Comparison of ENCODE assay signal across 12 cellular contexts in genomic region chr9:92242115-92242778, GRCh38. TPM values are rescaled to one million over a fixed set of nuclear protein-coding genes. Genes with fewer than 3 reads are reported as not detected.
DNase-seq lines count a peak whose midpoint lies in the region; ATAC-seq and TF ChIP-seq lines count a peak whose summit lies in the region.
"Had no signal": no experiment of that assay in that cellular context is flagged by ENCODE, and none has a peak within 500 bp of the region (broad histone marks: within the 10 kb centered on the region; RNA-seq: fewer than 3 reads in every experiment).

No MANE protein-coding gene starts in this region.

- H3K79me2 ChIP-seq in hepatocyte, result no peaks in the 10 kb centered on the region

- H3K4me1 ChIP-seq in hepatocyte (ENCODE audit: insufficient read depth) (no peaks in the 10 kb centered on the region), vagina (no peaks in the 10 kb centered on the region)
- H3K4me1 ChIP-seq: Caco-2 had no signal

- no peaks in the 10 kb centered on the region for H3K9me2 ChIP-seq in hepatocyte (replicated peaks; ENCODE audit: insufficient read depth)

- intact Hi-C loops in vagina (cut with DNase I), result no loop called here

- H3K27me3 ChIP-seq in hepatocyte (no peaks in the 10 kb centered on the region), vagina (no peaks in the 10 kb centered on the region)

- H3K27ac ChIP-seq in hepatocyte (peak overlapping the region; percentile 63), vagina (no peak overlapping the region)
- H3K27ac ChIP-seq: skin epidermis had no signal

- TF ChIP-seq POLR2A in vagina (IDR thresholded peaks at IDR 0.05), result no peak

- H3K9me3 ChIP-seq in hepatocyte (ENCODE audit: low read depth) (no peaks in the 10 kb centered on the region), vagina (no peaks in the 10 kb centered on the region)
- H3K9me3 ChIP-seq: Caco-2 had no signal

- peaks cover 6% of the 10 kb centered on the region for H3K36me3 ChIP-seq in hepatocyte (replicated peaks; ENCODE audit: insufficient read depth, low read depth)
- H3K36me3 ChIP-seq in vagina, result peaks cover 2 to 93% of the 10 kb centered on the region in 2 donors

- peak; percentile 58 for TF ChIP-seq CTCF in hepatocyte (IDR thresholded peaks at IDR 0.05; ENCODE audit: poor library complexity)
- peak; percentile 69 for TF ChIP-seq CTCF in type B pancreatic cell (conservative IDR thresholded peaks at IDR 0.05)
- TF ChIP-seq CTCF in vagina (IDR thresholded peaks at IDR 0.05), result peak in 1 of 3 experiments; percentile 33

- H3K27me3 Mint-ChIP-seq in activated T-cell treated with anti-CD3 and anti-CD28 coated beads, Interleukin-2, amount 50 U/mL, for 72 hours (ENCODE audit: low read depth), result no peaks in the 10 kb centered on the region
- no peaks in the 10 kb centered on the region for H3K27me3 Mint-ChIP-seq in activated T-helper 17 cell treated with anti-CD3 and anti-CD28 coated beads, Interleukin-2, amount 50 U/mL, for 72 hours
- H3K27me3 Mint-ChIP-seq in type B pancreatic cell, result no peaks in the 10 kb centered on the region
- H3K27me3 Mint-ChIP-seq: effector memory CD8-positive, alpha-beta T cell had no signal

- WGBS in hepatocyte (ENCODE audit: low lambda C conversion rate, missing lambda C conversion rate), result 62% methylated on average over 3 of the region's 3 CpGs

- H2AFZ ChIP-seq in hepatocyte, result no peak overlapping the region

- H3K36me3 Mint-ChIP-seq in activated T-cell treated with anti-CD3 and anti-CD28 coated beads, Interleukin-2, amount 50 U/mL, for 72 hours (ENCODE audit: insufficient read depth in 2 of 2), result peaks cover 36 to 76% of the 10 kb centered on the region in 2 donors
- H3K36me3 Mint-ChIP-seq in activated T-helper 17 cell treated with anti-CD3 and anti-CD28 coated beads, Interleukin-2, amount 50 U/mL, for 72 hours (ENCODE audit: low read depth), result peaks cover 100% of the 10 kb centered on the region
- peaks cover 51% of the 10 kb centered on the region for H3K36me3 Mint-ChIP-seq in type B pancreatic cell

- no peaks in the 10 kb centered on the region for H3K9me3 Mint-ChIP-seq in activated T-cell treated with anti-CD3 and anti-CD28 coated beads, Interleukin-2, amount 50 U/mL, for 72 hours
- H3K9me3 Mint-ChIP-seq in activated T-helper 17 cell treated with anti-CD3 and anti-CD28 coated beads, Interleukin-2, amount 50 U/mL, for 72 hours, result no peaks in the 10 kb centered on the region
- no peaks in the 10 kb centered on the region for H3K9me3 Mint-ChIP-seq in type B pancreatic cell
- H3K9me3 Mint-ChIP-seq: effector memory CD8-positive, alpha-beta T cell had no signal

- H3K4me3 ChIP-seq in hepatocyte (no peak overlapping the region), vagina (no peak overlapping the region)
- H3K4me3 ChIP-seq: skin epidermis had no signal

- no peak for DNase-seq in activated T-cell treated with anti-CD3 and anti-CD28 coated beads, Interleukin-2, amount 50 U/mL, for 72 hours
- DNase-seq in activated T-cell treated with anti-CD3 and anti-CD28 coated beads for 4 hours, result no peak
- peak; percentile 40 for DNase-seq in hepatocyte (ENCODE audit: low spot score)
- DNase-seq in type B pancreatic cell (ENCODE audit: extremely low spot score, unreplicated experiment), result no peak
- no peak for DNase-seq in activated CD8-positive, alpha-beta memory T cell treated with anti-CD3 and anti-CD28 coated beads, Interleukin-2, amount 50 U/mL, for 4 hours
- no peak for DNase-seq in vagina (ENCODE audit: extremely low spot score in 2 of 2)
- DNase-seq: Caco-2; effector memory CD8-positive, alpha-beta T cell had no signal

- no peak overlapping the region for H3K4me2 ChIP-seq in hepatocyte

- H3K4me1 Mint-ChIP-seq in activated T-cell treated with anti-CD3 and anti-CD28 coated beads, Interleukin-2, amount 50 U/mL, for 72 hours (ENCODE audit: low read depth), result peaks cover 11% of the 10 kb centered on the region
- no peaks in the 10 kb centered on the region for H3K4me1 Mint-ChIP-seq in activated T-helper 17 cell treated with anti-CD3 and anti-CD28 coated beads, Interleukin-2, amount 50 U/mL, for 72 hours
- no peaks in the 10 kb centered on the region for H3K4me1 Mint-ChIP-seq in type B pancreatic cell (ENCODE audit: unreplicated experiment)

- peak; percentile 21 to 47 for ATAC-seq in activated T-cell treated with anti-CD3 and anti-CD28 coated beads, Interleukin-2, amount 50 U/mL, for 72 hours (replicated peaks in 1 of 2)
- peak; percentile 47 for ATAC-seq in activated T-helper 17 cell treated with anti-CD3 and anti-CD28 coated beads, Interleukin-2, amount 50 U/mL, for 72 hours (replicated peaks)
- no peak for ATAC-seq in HG02623 (IDR thresholded peaks at IDR 0.05; ENCODE audit: unreplicated experiment)
- ATAC-seq: activated CD4-positive, CD25-positive, alpha-beta regulatory T cell treated with anti-CD3 and anti-CD28 coated beads, Interleukin-2, amount 50 U/mL, for 24 hours; effector memory CD8-positive, alpha-beta T cell had no signal

- H3K27ac Mint-ChIP-seq in activated T-cell treated with anti-CD3 and anti-CD28 coated beads, Interleukin-2, amount 50 U/mL, for 72 hours, result peak overlapping the region; percentile 77
- no peak overlapping the region for H3K27ac Mint-ChIP-seq in activated T-helper 17 cell treated with anti-CD3 and anti-CD28 coated beads, Interleukin-2, amount 50 U/mL, for 72 hours
- H3K27ac Mint-ChIP-seq in type B pancreatic cell, result no peak overlapping the region
- H3K27ac Mint-ChIP-seq: effector memory CD8-positive, alpha-beta T cell had no signal

- H3K4me3 Mint-ChIP-seq in activated T-cell treated with anti-CD3 and anti-CD28 coated beads, Interleukin-2, amount 50 U/mL, for 72 hours, result no peak overlapping the region
- no peak overlapping the region for H3K4me3 Mint-ChIP-seq in activated T-helper 17 cell treated with anti-CD3 and anti-CD28 coated beads, Interleukin-2, amount 50 U/mL, for 72 hours
- no peak overlapping the region for H3K4me3 Mint-ChIP-seq in type B pancreatic cell
- H3K4me3 Mint-ChIP-seq: effector memory CD8-positive, alpha-beta T cell had no signal

- H4K20me1 ChIP-seq in hepatocyte (ENCODE audit: insufficient read depth, poor library complexity, severe bottlenecking), result no peaks in the 10 kb centered on the region

RNA-seq across cellular contexts. Expression of gene IARS1, which starts 51.2 kb away (rescaled TPM):
- total RNA-seq in activated T-cell treated with anti-CD3 and anti-CD28 coated beads, Interleukin-2, amount 50 U/mL, for 72 hours, result 100 to 1,000 TPM; 324 to 356 TPM
- 100 to 1,000 TPM; 130 to 206 TPM for total RNA-seq in activated T-helper 17 cell treated with anti-CD3 and anti-CD28 coated beads, Interleukin-2, amount 50 U/mL, for 72 hours
- total RNA-seq in hepatocyte, result 158 and 180 TPM in 2 replicates
- polyA plus RNA-seq in hepatocyte, result 74.4 and 76.7 TPM in 2 replicates
- 125 and 143 TPM in 2 replicates for total RNA-seq in type B pancreatic cell (ENCODE audit: low replicate concordance)
- 63.8 TPM for total RNA-seq in vagina
